8 cellular contexts compared by ENCODE assay signal in genomic region chr16:30570621-30571443, GRCh38. TPM values are rescaled to one million over a fixed set of nuclear protein-coding genes. Genes with fewer than 3 reads are reported as not detected.
DNase-seq lines count a peak whose midpoint lies in the region; ATAC-seq and TF ChIP-seq lines count a peak whose summit lies in the region.

No MANE protein-coding gene starts in this region.

- no peak for TF ChIP-seq CTCF in VCaP (conservative IDR thresholded peaks at IDR 0.05)
- no peak for TF ChIP-seq CTCF in fibroblast of the aortic adventitia (IDR thresholded peaks at IDR 0.05; ENCODE audit: insufficient read depth, low read length)
- TF ChIP-seq CTCF in neural cell (IDR thresholded peaks at IDR 0.05; ENCODE audit: poor library complexity, severe bottlenecking): no peak

- H3K79me2 ChIP-seq in neural cell (replicated peaks; ENCODE audit: insufficient read depth, low read length): no peaks in the 10 kb centered on the region

- no peak for TF ChIP-seq EP300 in neural cell (conservative IDR thresholded peaks at IDR 0.05; ENCODE audit: poor library complexity, severe bottlenecking)

- H3K4me3 ChIP-seq in fibroblast of the aortic adventitia (ENCODE audit: low read depth, low read length): peak overlapping the region; percentile 76
- H3K4me3 ChIP-seq in neural cell (ENCODE audit: low read length): peak overlapping the region; percentile 79

- ATAC-seq in Right ventricle myocardium inferior (peak; percentile 6), GM18870 (IDR thresholded peaks at IDR 0.05; ENCODE audit: unreplicated experiment) (no peak), HG02763 (IDR thresholded peaks at IDR 0.05; ENCODE audit: unreplicated experiment) (no peak)

- no peaks in the 10 kb centered on the region for H3K27me3 ChIP-seq in neural cell (ENCODE audit: insufficient read depth, low read depth, low read length)

- no peak for DNase-seq in Right ventricle myocardium inferior (ENCODE audit: missing footprints)
- no peak for DNase-seq in cardiac septum (ENCODE audit: low spot score)
- peak; percentile 25 for DNase-seq in fibroblast of the aortic adventitia (ENCODE audit: low read depth)
- DNase-seq in SKM-1 treated with dmso at 0.1 percent for 144 hours (lab: John Stamatoyannopoulos, UW; ENCODE audit: unreplicated experiment): no peak

- peaks cover 7% of the 10 kb centered on the region for H3F3A ChIP-seq in neural cell (ENCODE audit: insufficient read depth, low read length, poor library complexity, severe bottlenecking)

- H3K27ac ChIP-seq in VCaP (peak overlapping the region; percentile 93), neural cell (ENCODE audit: low read length) (peak overlapping the region; percentile 98)

- intact Hi-C loops in Right ventricle myocardium inferior (cut with DNase I) (loop anchor here (1.0 to 5.0 kb wide), 3 partner anchors 36 to 124 kb away; partner anchors contain the start of genes PRR14 and SEPHS2), cardiac septum (cut with DNase I) (loop anchor here (1.0 to 5.0 kb wide), 2 partner anchors 13 to 61 kb away; partner anchors contain the start of gene ZNF764)

- peak overlapping the region; percentile 96 for H3K4me2 ChIP-seq in neural cell (ENCODE audit: low read length)

- no peaks in the 10 kb centered on the region for H3K36me3 ChIP-seq in neural cell (ENCODE audit: insufficient read depth, low read length)

- H3K9ac ChIP-seq in neural cell (ENCODE audit: low read length): peak overlapping the region; percentile 96

- no peaks in the 10 kb centered on the region for H3K9me2 ChIP-seq in neural cell (ENCODE audit: insufficient read depth, low read length)

- H4K20me1 ChIP-seq in neural cell (ENCODE audit: insufficient read depth): no peaks in the 10 kb centered on the region

- H3K9me3 ChIP-seq in neural cell (ENCODE audit: low read length): no peaks in the 10 kb centered on the region

- TF ChIP-seq RAD21 in neural cell (conservative IDR thresholded peaks at IDR 0.05): no peak

- H2AFZ ChIP-seq in neural cell (ENCODE audit: low read depth, low read length): peak overlapping the region; percentile 68

TF ChIP-seq in neural cell, 6 proteins besides CTCF, POLR2A, EP300 and RAD21:
- no peak for TF ChIP-seq EZH2 (IDR thresholded peaks at IDR 0.05; ENCODE audit: borderline replicate concordance, insufficient read depth, low read length, poor library complexity, severe bottlenecking)
- no peak for TF ChIP-seq MXI1 (conservative IDR thresholded peaks at IDR 0.05; ENCODE audit: poor library complexity, severe bottlenecking)
- TF ChIP-seq, protein P1, sequence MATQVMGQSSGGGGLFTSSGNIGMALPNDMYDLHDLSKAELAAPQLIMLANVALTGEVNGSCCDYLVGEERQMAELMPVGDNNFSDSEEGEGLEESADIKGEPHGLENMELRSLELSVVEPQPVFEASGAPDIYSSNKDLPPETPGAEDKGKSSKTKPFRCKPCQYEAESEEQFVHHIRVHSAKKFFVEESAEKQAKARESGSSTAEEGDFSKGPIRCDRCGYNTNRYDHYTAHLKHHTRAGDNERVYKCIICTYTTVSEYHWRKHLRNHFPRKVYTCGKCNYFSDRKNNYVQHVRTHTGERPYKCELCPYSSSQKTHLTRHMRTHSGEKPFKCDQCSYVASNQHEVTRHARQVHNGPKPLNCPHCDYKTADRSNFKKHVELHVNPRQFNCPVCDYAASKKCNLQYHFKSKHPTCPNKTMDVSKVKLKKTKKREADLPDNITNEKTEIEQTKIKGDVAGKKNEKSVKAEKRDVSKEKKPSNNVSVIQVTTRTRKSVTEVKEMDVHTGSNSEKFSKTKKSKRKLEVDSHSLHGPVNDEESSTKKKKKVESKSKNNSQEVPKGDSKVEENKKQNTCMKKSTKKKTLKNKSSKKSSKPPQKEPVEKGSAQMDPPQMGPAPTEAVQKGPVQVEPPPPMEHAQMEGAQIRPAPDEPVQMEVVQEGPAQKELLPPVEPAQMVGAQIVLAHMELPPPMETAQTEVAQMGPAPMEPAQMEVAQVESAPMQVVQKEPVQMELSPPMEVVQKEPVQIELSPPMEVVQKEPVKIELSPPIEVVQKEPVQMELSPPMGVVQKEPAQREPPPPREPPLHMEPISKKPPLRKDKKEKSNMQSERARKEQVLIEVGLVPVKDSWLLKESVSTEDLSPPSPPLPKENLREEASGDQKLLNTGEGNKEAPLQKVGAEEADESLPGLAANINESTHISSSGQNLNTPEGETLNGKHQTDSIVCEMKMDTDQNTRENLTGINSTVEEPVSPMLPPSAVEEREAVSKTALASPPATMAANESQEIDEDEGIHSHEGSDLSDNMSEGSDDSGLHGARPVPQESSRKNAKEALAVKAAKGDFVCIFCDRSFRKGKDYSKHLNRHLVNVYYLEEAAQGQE (IDR thresholded peaks at IDR 0.05; ENCODE audit: borderline replicate concordance): no peak
- no peak for TF ChIP-seq TAF1 (IDR thresholded peaks at IDR 0.05; ENCODE audit: low read depth)
- TF ChIP-seq POLR2AphosphoS5 (IDR thresholded peaks at IDR 0.05): no peak
- no peak for TF ChIP-seq SMC3 (conservative IDR thresholded peaks at IDR 0.05; ENCODE audit: poor library complexity)

RNA-seq across cellular contexts. Expression of gene ZNF688, which starts 0.7 kb away (rescaled TPM):
- 12.2 TPM for total RNA-seq in Right ventricle myocardium inferior
- 12.1 TPM for total RNA-seq in cardiac septum
- total RNA-seq in fibroblast of the aortic adventitia (ENCODE audit: low replicate concordance): 6.7 and 57.4 TPM in 2 replicates
- polyA plus RNA-seq in neural cell: 26.9 and 28.4 TPM in 2 replicates
- polyA minus RNA-seq in neural cell: 12.4 and 13.8 TPM in 2 replicates

RNA-seq across cellular contexts. Expression of gene ZNF764, which starts 12.7 kb away (rescaled TPM):
- total RNA-seq in Right ventricle myocardium inferior: 10.0 TPM
- total RNA-seq in cardiac septum: 11.4 TPM
- 5.3 and 11.2 TPM in 2 replicates for total RNA-seq in fibroblast of the aortic adventitia (ENCODE audit: low replicate concordance)
- polyA plus RNA-seq in neural cell: 10.5 and 14.9 TPM in 2 replicates
- polyA minus RNA-seq in neural cell: 26.3 and 28.1 TPM in 2 replicates

RNA-seq across cellular contexts. Expression of gene ZNF785, which starts 14.7 kb away (rescaled TPM):
- total RNA-seq in Right ventricle myocardium inferior: 7.6 TPM
- total RNA-seq in cardiac septum: 6.7 TPM
- 8.1 and 8.3 TPM in 2 replicates for total RNA-seq in fibroblast of the aortic adventitia (ENCODE audit: low replicate concordance)
- 26.4 and 44.1 TPM in 2 replicates for polyA plus RNA-seq in neural cell
- polyA minus RNA-seq in neural cell: 39.5 and 44.6 TPM in 2 replicates

RNA-seq across cellular contexts. Expression of gene ZNF747, which starts 36.2 kb away (rescaled TPM):
- total RNA-seq in Right ventricle myocardium inferior: 5.7 TPM
- 13.7 TPM for total RNA-seq in cardiac septum
- 14.0 and 16.0 TPM in 2 replicates for total RNA-seq in fibroblast of the aortic adventitia (ENCODE audit: low replicate concordance)
- 5.7 and 8.4 TPM in 2 replicates for polyA plus RNA-seq in neural cell
- polyA minus RNA-seq in neural cell: 8.8 and 10.2 TPM in 2 replicates

RNA-seq across cellular contexts. Expression of gene ZNF689, which starts 39.4 kb away (rescaled TPM):
- total RNA-seq in Right ventricle myocardium inferior (4.2 TPM), cardiac septum (4.9 TPM), fibroblast of the aortic adventitia (ENCODE audit: low replicate concordance) (7.0 and 8.1 TPM in 2 replicates)
- polyA plus RNA-seq in neural cell: 10.6 and 13.9 TPM in 2 replicates
- 20.1 and 20.2 TPM in 2 replicates for polyA minus RNA-seq in neural cell
